In the genomic region with DNA sequence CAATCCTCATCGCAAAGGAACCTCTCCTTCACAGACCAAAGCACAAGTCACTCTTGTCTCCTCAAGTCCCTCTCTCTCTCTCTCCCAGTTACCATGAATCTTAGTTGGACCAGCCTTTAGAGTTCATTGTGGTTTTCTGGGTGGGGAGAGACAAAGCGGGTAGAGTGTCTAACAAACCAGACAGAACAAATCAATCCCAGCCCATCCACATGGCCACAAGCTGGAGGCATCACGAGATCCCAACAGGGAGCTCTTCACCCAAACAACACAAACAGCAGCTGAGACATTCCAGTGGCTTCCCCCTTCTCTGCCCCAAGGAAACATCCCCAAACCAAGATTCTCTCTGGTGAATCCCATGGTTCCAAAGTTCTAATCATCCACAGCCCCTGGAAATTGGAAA, we compare ENCODE assay signal across 18 cellular contexts. TPM values are rescaled to one million over a fixed set of nuclear protein-coding genes. Genes with fewer than 3 reads are reported as not detected.
DNase-seq lines count a peak whose midpoint lies in the region; ATAC-seq, FAIRE-seq and TF ChIP-seq lines count a peak whose summit lies in the region.
"Had no signal": no experiment of that assay in that cellular context is flagged by ENCODE, and none has a peak within 500 bp of the region (broad histone marks: within the 10 kb centered on the region; RNA-seq: fewer than 3 reads in every experiment).

No MANE protein-coding gene starts in this region.

- peaks cover 96% of the 10 kb centered on the region for H4K20me1 ChIP-seq in astrocyte (ENCODE audit: insufficient read depth, low read length)

- H3K9ac ChIP-seq in astrocyte (ENCODE audit: low read length), result peak overlapping the region; percentile 10

- H3K4me1 Mint-ChIP-seq in astrocyte (ENCODE audit: low read depth, unreplicated experiment), result peaks cover 83% of the 10 kb centered on the region

- H3K4me3 Mint-ChIP-seq in astrocyte (ENCODE audit: unreplicated experiment), result peak overlapping the region; percentile 62

- peak overlapping the region; percentile 8 to 23 for H3K27ac Mint-ChIP-seq in activated naive CD4-positive, alpha-beta T cell treated with anti-CD3 and anti-CD28 coated beads, Interleukin-2, amount 50 U/mL, for 72 hours
- H3K27ac Mint-ChIP-seq in astrocyte (ENCODE audit: unreplicated experiment), result peak overlapping the region; percentile 90

- FAIRE-seq in astrocyte (lab: Jason Lieb, UNC), result no peak
- FAIRE-seq: bronchial epithelial cell had no signal

- H3K36me3 ChIP-seq in astrocyte (ENCODE audit: insufficient read depth, low read length), result peaks cover 39% of the 10 kb centered on the region
- H3K36me3 ChIP-seq in mesodermal cell (ENCODE audit: control insufficient read depth, insufficient read depth, low read length), result peaks cover 88% of the 10 kb centered on the region
- no peaks in the 10 kb centered on the region for H3K36me3 ChIP-seq in uterus
- H3K36me3 ChIP-seq: upper lobe of left lung had no signal

- H3K4me3 ChIP-seq in astrocyte (ENCODE audit: insufficient read depth, low read depth, low read length), result no peak overlapping the region
- H3K4me3 ChIP-seq in mesodermal cell (ENCODE audit: extremely low read depth, insufficient read depth, low read length, poor library complexity, severe bottlenecking), result no peak overlapping the region
- H3K4me3 ChIP-seq in uterus, result no peak overlapping the region
- H3K4me3 ChIP-seq: mucosa of descending colon, upper lobe of left lung had no signal

- peak overlapping the region; percentile 37 for H3K27ac ChIP-seq in astrocyte (ENCODE audit: low read depth, low read length)
- peak overlapping the region; percentile 57 for H3K27ac ChIP-seq in mesodermal cell (ENCODE audit: low read depth, low read length, severe bottlenecking)
- H3K27ac ChIP-seq in uterus, result peak overlapping the region; percentile 93 to 95

- peak overlapping the region; percentile 61 for H3K4me2 ChIP-seq in astrocyte (ENCODE audit: low read length)

- H3K4me1 ChIP-seq in astrocyte (ENCODE audit: insufficient read depth, low read length) (peaks cover 79% of the 10 kb centered on the region), mesodermal cell (ENCODE audit: control insufficient read depth, insufficient read depth, low read length, poor library complexity, severe bottlenecking) (peaks cover 64% of the 10 kb centered on the region), uterus (peaks cover 6 to 47% of the 10 kb centered on the region in 2 donors)

- no peaks in the 10 kb centered on the region for H3K27me3 ChIP-seq in astrocyte (ENCODE audit: insufficient read depth, low read length)
- no peaks in the 10 kb centered on the region for H3K27me3 ChIP-seq in uterus
- H3K27me3 ChIP-seq: upper lobe of left lung had no signal

- H2AFZ ChIP-seq in astrocyte (ENCODE audit: low read depth, low read length), result no peak overlapping the region

- H3K9me3 ChIP-seq in astrocyte (ENCODE audit: insufficient read depth, low read depth, low read length) (no peaks in the 10 kb centered on the region), mesodermal cell (ENCODE audit: control insufficient read depth, low read length) (no peaks in the 10 kb centered on the region), uterus (no peaks in the 10 kb centered on the region)
- H3K9me3 ChIP-seq: mucosa of descending colon, upper lobe of left lung had no signal

- no peak for TF ChIP-seq POLR2A in uterus (IDR thresholded peaks at IDR 0.05)

- no peak for TF ChIP-seq CTCF in astrocyte (IDR thresholded peaks at IDR 0.05; ENCODE audit: insufficient read depth, low read depth, low read length)
- no peak for TF ChIP-seq CTCF in uterus (IDR thresholded peaks at IDR 0.05)

- H3K36me3 Mint-ChIP-seq in activated naive CD4-positive, alpha-beta T cell treated with anti-CD3 and anti-CD28 coated beads, Interleukin-2, amount 50 U/mL, for 72 hours, result peaks cover 0 to 18% of the 10 kb centered on the region in 2 donors
- H3K36me3 Mint-ChIP-seq in astrocyte (ENCODE audit: low read depth, unreplicated experiment), result peaks cover 22% of the 10 kb centered on the region

- ATAC-seq in activated naive CD4-positive, alpha-beta T cell treated with anti-CD3 and anti-CD28 coated beads, Interleukin-2, amount 50 U/mL, for 72 hours, result no peak
- ATAC-seq: esophagus mucosa, mucosa of descending colon, right cardiac atrium had no signal

- DNase-seq in activated naive CD4-positive, alpha-beta T cell treated with anti-CD3 and anti-CD28 coated beads, Interleukin-2, amount 50 U/mL, for 72 hours (ENCODE audit: low spot score in 2 of 2), result no peak
- DNase-seq in activated naive CD4-positive, alpha-beta T cell (lab: John Stamatoyannopoulos, UW), result no peak
- DNase-seq in astrocyte (ENCODE audit: low read depth) (no peak), uterus (no peak), NCI-H2029 (lab: John Stamatoyannopoulos, UW) (no peak), NCI-H226 (no peak), NCI-H524 (lab: John Stamatoyannopoulos, UW) (no peak)
- DNase-seq: activated CD8-positive, alpha-beta memory T cell treated with anti-CD3 and anti-CD28 coated beads, Interleukin-2, amount 50 U/mL, for 48 hours; GDM1; mucosa of descending colon; MV-4-11; NCI-H446 treated with DMSO at 0.1 percent for 48 hours; right cardiac atrium; SHP77 treated with DMSO at 0.1 percent for 48 hours; upper lobe of left lung had no signal

- H3K27me3 Mint-ChIP-seq in astrocyte (ENCODE audit: low read depth, unreplicated experiment), result no peaks in the 10 kb centered on the region

- H3K9me3 Mint-ChIP-seq in activated naive CD4-positive, alpha-beta T cell treated with anti-CD3 and anti-CD28 coated beads, Interleukin-2, amount 50 U/mL, for 72 hours, result no peaks in the 10 kb centered on the region
- no peaks in the 10 kb centered on the region for H3K9me3 Mint-ChIP-seq in astrocyte (ENCODE audit: unreplicated experiment)

- 100% methylated on average over 2 of the region's 3 CpGs; no CpG with 5 or more reads in 1 of the 2 experiments for WGBS in mesodermal cell (ENCODE audit: insufficient coverage in 2 of 2), 2 experiments

- intact Hi-C loops in uterus (cut with DNase I; ENCODE audit: low total_unique reads), result no loop called here

- peaks cover 99% of the 10 kb centered on the region for H3K79me2 ChIP-seq in astrocyte (ENCODE audit: insufficient read depth, low read length)

RNA-seq across cellular contexts. Expression of a gene that starts 22.4 kb away (rescaled TPM):
- 100 to 1,000 TPM; 106 to 120 TPM for total RNA-seq in activated naive CD4-positive, alpha-beta T cell treated with anti-CD3 and anti-CD28 coated beads, Interleukin-2, amount 50 U/mL, for 72 hours
- total RNA-seq in astrocyte (1,163 and 1,186 TPM in 2 replicates), uterus (100 to 1,000 TPM; 147 to 538 (median 343) TPM)
- polyA plus RNA-seq in mesodermal cell (2013, experiment 1 of 2), result 357 TPM
- polyA plus RNA-seq in mesodermal cell (2013, experiment 2 of 2), result 310 TPM

Comparison
In these comparisons a context has a peak if more than half of its experiments do, and no peak if none do; other contexts are left out.
1. H3K27ac ChIP-seq: peak in every context shown above with its lines; median percentile 94 in uterus; 57 in mesodermal cell; 37 in astrocyte.